ENCODE assay signal across 29 cellular contexts in the genomic region with DNA sequence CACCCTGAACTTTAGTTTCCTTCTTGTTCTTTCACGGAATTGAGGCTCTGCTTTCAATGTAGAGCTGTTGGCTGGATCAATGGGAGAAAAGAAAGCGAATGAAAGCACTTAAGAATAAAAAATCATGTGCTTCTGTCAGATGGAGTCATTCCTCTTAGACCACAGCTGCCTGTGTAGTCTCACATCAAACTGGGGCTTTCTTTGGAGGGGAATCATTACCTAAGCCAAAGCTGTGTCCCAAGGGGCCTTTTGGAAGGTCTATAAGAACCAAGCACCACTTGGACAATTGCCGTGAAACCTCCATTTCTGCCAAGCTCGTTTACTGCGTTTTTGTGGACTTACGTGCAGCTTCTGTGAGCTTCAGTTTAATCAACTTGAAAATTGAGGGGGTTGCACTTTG. TPM values are rescaled to one million over a fixed set of nuclear protein-coding genes. Genes with fewer than 3 reads are reported as not detected.
DNase-seq lines count a peak whose midpoint lies in the region; ATAC-seq and TF ChIP-seq lines count a peak whose summit lies in the region.
"Had no signal": no experiment of that assay in that cellular context is flagged by ENCODE, and none has a peak within 500 bp of the region (broad histone marks: within the 10 kb centered on the region; RNA-seq: fewer than 3 reads in every experiment).

No MANE protein-coding gene starts in this region.

- TF ChIP-seq CTCF in dorsolateral prefrontal cortex (IDR thresholded peaks at IDR 0.05 in 54 of 56, conservative IDR thresholded peaks at IDR 0.05 in 2 of 56; ENCODE audit: low read depth in 1 of 56, partially characterized antibody in 56 of 56): no peak
- no peak for TF ChIP-seq CTCF in nephron progenitor cell (IDR thresholded peaks at IDR 0.05)
- no peak for TF ChIP-seq CTCF in Caco-2 (IDR thresholded peaks at IDR 0.05; ENCODE audit: insufficient read depth in 1 of 2, low read depth in 1 of 2, low read length in 1 of 2, severe bottlenecking in 1 of 2, unreplicated experiment in 1 of 2)

- H3K9me3 ChIP-seq in BLaER1 (peaks cover 11% of the 10 kb centered on the region), Caco-2 (no peaks in the 10 kb centered on the region)
- H3K9me3 ChIP-seq: A549, esophagus squamous epithelium, HAP-1, heart left ventricle, lower lobe of right lung, MG63, prostate gland had no signal

- H3K36me3 ChIP-seq in BLaER1 (peaks cover 33% of the 10 kb centered on the region), Caco-2 (ENCODE audit: control insufficient read depth, insufficient read depth, low read length) (peaks cover 5% of the 10 kb centered on the region)
- H3K36me3 ChIP-seq: esophagus squamous epithelium, HAP-1, heart left ventricle, lower lobe of right lung, MG63, prostate gland had no signal

- peak overlapping the region; percentile 76 for H3K27ac Mint-ChIP-seq in nephron progenitor cell
- no peak overlapping the region for H3K27ac Mint-ChIP-seq in Caco-2 (ENCODE audit: unreplicated experiment)
- H3K27ac Mint-ChIP-seq: activated CD8-positive, alpha-beta T cell treated with anti-CD3 and anti-CD28 coated beads, Interleukin-2, amount 10 ng/mL, durations not matched to agents 7 days and 5 days; activated naive CD4-positive, alpha-beta T cell treated with anti-CD3 and anti-CD28 coated beads for 36 hours; activated T-cell treated with anti-CD3 and anti-CD28 coated beads, Interleukin-2, amount 50 U/mL, for 24 hours; CD4-positive, CD25-positive, alpha-beta regulatory T cell; IgD-negative memory B cell; immature natural killer cell had no signal

- H3K27ac ChIP-seq in BLaER1: no peak overlapping the region
- H3K27ac ChIP-seq in dorsolateral prefrontal cortex: peak overlapping the region in 30 of 59 donors; percentile 8 to 75 (median 36)
- H3K27ac ChIP-seq: A549, esophagus squamous epithelium, HL-60, lower lobe of right lung had no signal

- H3K4me1 Mint-ChIP-seq in nephron progenitor cell: peaks cover 84% of the 10 kb centered on the region
- H3K4me1 Mint-ChIP-seq in Caco-2 (ENCODE audit: low read depth, unreplicated experiment): no peaks in the 10 kb centered on the region
- H3K4me1 Mint-ChIP-seq: CD4-positive, CD25-positive, alpha-beta regulatory T cell; IgD-negative memory B cell; immature natural killer cell; naive B cell had no signal

- peak; percentile 27 for DNase-seq in NCI-H2107 (lab: John Stamatoyannopoulos, UW)
- DNase-seq in dorsolateral prefrontal cortex: no peak
- no peak for DNase-seq in nephron progenitor cell
- DNase-seq in Caco-2: no peak
- DNase-seq in OCI-M1 (lab: John Stamatoyannopoulos, UW): no peak
- DNase-seq: activated CD4-positive, CD25-positive, alpha-beta regulatory T cell; activated CD8-positive, alpha-beta T cell treated with anti-CD3 and anti-CD28 coated beads, Interleukin-2, amount 10 ng/mL, durations not matched to agents 7 days and 5 days; activated naive CD4-positive, alpha-beta T cell treated with anti-CD3 and anti-CD28 coated beads for 36 hours; activated T-cell treated with anti-CD3 and anti-CD28 coated beads, Interleukin-2, amount 50 U/mL, for 24 hours; CD4-positive, CD25-positive, alpha-beta regulatory T cell; effector CD8-positive, alpha-beta T cell; esophagus squamous epithelium; heart left ventricle; immature natural killer cell; lower lobe of right lung; MG63; naive B cell; NCI-H2171; small intestine; stimulated activated CD4-positive, alpha-beta T cell treated with anti-CD3 and anti-CD28 coated beads, Interleukin-4, amount 100 ng/mL, for 1 hour had no signal

- H3K9me3 Mint-ChIP-seq in nephron progenitor cell (peaks cover 3% of the 10 kb centered on the region), Caco-2 (ENCODE audit: unreplicated experiment) (no peaks in the 10 kb centered on the region)
- H3K9me3 Mint-ChIP-seq: activated naive CD4-positive, alpha-beta T cell treated with anti-CD3 and anti-CD28 coated beads for 36 hours; activated T-cell treated with anti-CD3 and anti-CD28 coated beads, Interleukin-2, amount 50 U/mL, for 24 hours; CD4-positive, CD25-positive, alpha-beta regulatory T cell; IgD-negative memory B cell had no signal

- H3K36me3 Mint-ChIP-seq in nephron progenitor cell (ENCODE audit: low read depth) (peaks cover 44% of the 10 kb centered on the region), Caco-2 (ENCODE audit: insufficient read depth, unreplicated experiment) (peaks cover 42% of the 10 kb centered on the region)
- H3K36me3 Mint-ChIP-seq: CD4-positive, CD25-positive, alpha-beta regulatory T cell; IgD-negative memory B cell; immature natural killer cell; naive B cell had no signal

- no peak for ATAC-seq in HG02852 (IDR thresholded peaks at IDR 0.05; ENCODE audit: unreplicated experiment)
- ATAC-seq in activated CD4-positive, CD25-positive, alpha-beta regulatory T cell treated with anti-CD3 and anti-CD28 coated beads, Interleukin-2, amount 50 U/mL, for 24 hours: no peak
- ATAC-seq: A549; activated CD8-positive, alpha-beta T cell treated with anti-CD3 and anti-CD28 coated beads, Interleukin-2, amount 10 ng/mL, durations not matched to agents 7 days and 5 days; heart left ventricle; lower lobe of right lung had no signal

- H3K4me3 ChIP-seq in BLaER1 (no peak overlapping the region), dorsolateral prefrontal cortex (no peak overlapping the region), Caco-2 (ENCODE audit: low read depth, low read length) (no peak overlapping the region)
- H3K4me3 ChIP-seq: A549, esophagus squamous epithelium, HAP-1, heart left ventricle, lower lobe of right lung, MG63, prostate gland had no signal

- H3K4me3 Mint-ChIP-seq in nephron progenitor cell (peak overlapping the region; percentile 22), Caco-2 (ENCODE audit: unreplicated experiment) (no peak overlapping the region)
- H3K4me3 Mint-ChIP-seq: activated CD8-positive, alpha-beta T cell treated with anti-CD3 and anti-CD28 coated beads, Interleukin-2, amount 10 ng/mL, durations not matched to agents 7 days and 5 days; activated naive CD4-positive, alpha-beta T cell treated with anti-CD3 and anti-CD28 coated beads for 36 hours; activated T-cell treated with anti-CD3 and anti-CD28 coated beads, Interleukin-2, amount 50 U/mL, for 24 hours; CD4-positive, CD25-positive, alpha-beta regulatory T cell; IgD-negative memory B cell; immature natural killer cell; naive B cell had no signal

- intact Hi-C loops in dorsolateral prefrontal cortex (cut with DNase I) (no loop called here), Caco-2 (cut with micrococcal nuclease; ENCODE audit: unreplicated experiment) (no loop called here)

- H3K9ac ChIP-seq in BLaER1: no peak overlapping the region

- peaks cover 32% of the 10 kb centered on the region for H3K4me1 ChIP-seq in BLaER1
- no peaks in the 10 kb centered on the region for H3K4me1 ChIP-seq in Caco-2
- H3K4me1 ChIP-seq: A549 had no signal

- CTCF ChIA-PET in Caco-2 (lab: Charles Lee): no interaction called here

- no peaks in the 10 kb centered on the region for H3K27me3 Mint-ChIP-seq in nephron progenitor cell (ENCODE audit: low read depth, poor library complexity)
- no peaks in the 10 kb centered on the region for H3K27me3 Mint-ChIP-seq in Caco-2 (ENCODE audit: insufficient read depth, unreplicated experiment)

- no TSS peak for BruUV-seq in Caco-2 (replicated peaks; lab: Mats Ljungman, UMichigan)

- POLR2A ChIA-PET in Caco-2 (lab: Charles Lee): no interaction called here

- H3K27me3 ChIP-seq in BLaER1 (no peaks in the 10 kb centered on the region), dorsolateral prefrontal cortex (peaks cover 0 to 15% (median 0%) of the 10 kb centered on the region in 45 donors), Caco-2 (replicated peaks; ENCODE audit: control insufficient read depth, insufficient read depth, low read length) (no peaks in the 10 kb centered on the region)
- H3K27me3 ChIP-seq: esophagus squamous epithelium, heart left ventricle, MG63 had no signal

- no peaks in the 10 kb centered on the region for H4K20me1 ChIP-seq in BLaER1

- H3K4me2 ChIP-seq in BLaER1: peak overlapping the region; percentile 47
- H3K4me2 ChIP-seq: A549 had no signal

RNA-seq across cellular contexts. Expression of a gene that starts 44.2 kb away (rescaled TPM):
- total RNA-seq in dorsolateral prefrontal cortex (not detected), Caco-2 (2022) (not detected in 2 replicates)
- total RNA-seq: activated CD8-positive, alpha-beta T cell treated with anti-CD3 and anti-CD28 coated beads, Interleukin-2, amount 10 ng/mL, durations not matched to agents 7 days and 5 days; activated naive CD4-positive, alpha-beta T cell treated with anti-CD3 and anti-CD28 coated beads for 36 hours; CD4-positive, CD25-positive, alpha-beta regulatory T cell; esophagus squamous epithelium; heart left ventricle; lower lobe of right lung; urinary bladder had no signal
